In genomic region chr6:131225959-131226358, GRCh38 we compare ENCODE assay signal across 18 cellular contexts.
"Had no signal": no experiment of that assay in that cellular context is flagged by ENCODE, and none has a peak within 500 bp of the region (broad histone marks: within the 10 kb centered on the region; RNA-seq: fewer than 3 reads in every experiment).

No MANE protein-coding gene starts in this region.

- H3K27me3 Mint-ChIP-seq: activated CD4-positive, alpha-beta memory T cell treated with anti-CD3 and anti-CD28 coated beads, Interleukin-2, amount 10 ng/mL, durations not matched to agents 7 days and 5 days; activated CD8-positive, alpha-beta memory T cell treated with anti-CD3 and anti-CD28 coated beads, Interleukin-2, amount 10 ng/mL, durations not matched to agents 7 days and 5 days; activated naive CD8-positive, alpha-beta T cell had no signal

- ATAC-seq: activated CD8-positive, alpha-beta memory T cell treated with anti-CD3 and anti-CD28 coated beads, Interleukin-2, amount 10 ng/mL, durations not matched to agents 7 days and 5 days; gastroesophageal sphincter; heart left ventricle; left cardiac atrium; lower lobe of right lung; natural killer cell had no signal

- H3K27ac ChIP-seq: esophagus muscularis mucosa, gastroesophageal sphincter, heart left ventricle, lower lobe of right lung, spleen, tibial artery, WERI-Rb-1 had no signal

- H3K9me3 Mint-ChIP-seq: natural killer cell had no signal

- H3K9me3 ChIP-seq: esophagus muscularis mucosa, gastroesophageal sphincter, heart left ventricle, lower lobe of right lung, spleen, tibial artery had no signal

- DNase-seq: activated CD4-positive, alpha-beta memory T cell treated with anti-CD3 and anti-CD28 coated beads, Interleukin-2, amount 10 ng/mL, durations not matched to agents 7 days and 5 days; activated CD4-positive, alpha-beta T cell treated with anti-CD3 and anti-CD28 coated beads for 48 hours; activated CD8-positive, alpha-beta memory T cell treated with anti-CD3 and anti-CD28 coated beads, Interleukin-2, amount 10 ng/mL, durations not matched to agents 7 days and 5 days; effector CD4-positive, alpha-beta T cell; heart left ventricle; left cardiac atrium; lower lobe of right lung; natural killer cell; spleen; stimulated activated CD8-positive, alpha-beta memory T cell treated with anti-CD3 and anti-CD28 coated beads, Interleukin-4, amount 100 ng/mL, for 48 hours; stimulated activated naive CD4-positive, alpha-beta T cell; T-helper 2 cell; tibial artery; WERI-Rb-1 had no signal

- H3K27me3 ChIP-seq: esophagus muscularis mucosa, gastroesophageal sphincter, heart left ventricle, spleen, tibial artery had no signal

- H3K36me3 ChIP-seq: lower lobe of right lung, WERI-Rb-1 had no signal

- H3K4me1 ChIP-seq: esophagus muscularis mucosa, gastroesophageal sphincter, heart left ventricle, lower lobe of right lung, tibial artery had no signal

- FAIRE-seq: urothelium cell line had no signal

- H3K4me3 ChIP-seq: esophagus muscularis mucosa, gastroesophageal sphincter, heart left ventricle, lower lobe of right lung, spleen, tibial artery had no signal

- H3K4me3 Mint-ChIP-seq: activated CD4-positive, alpha-beta memory T cell treated with anti-CD3 and anti-CD28 coated beads, Interleukin-2, amount 10 ng/mL, durations not matched to agents 7 days and 5 days; activated CD8-positive, alpha-beta memory T cell treated with anti-CD3 and anti-CD28 coated beads, Interleukin-2, amount 10 ng/mL, durations not matched to agents 7 days and 5 days; activated naive CD8-positive, alpha-beta T cell; natural killer cell had no signal

- H3K27ac Mint-ChIP-seq: activated CD4-positive, alpha-beta memory T cell treated with anti-CD3 and anti-CD28 coated beads, Interleukin-2, amount 10 ng/mL, durations not matched to agents 7 days and 5 days; activated CD8-positive, alpha-beta memory T cell treated with anti-CD3 and anti-CD28 coated beads, Interleukin-2, amount 10 ng/mL, durations not matched to agents 7 days and 5 days; activated naive CD8-positive, alpha-beta T cell had no signal
